8 cellular contexts compared by ENCODE assay signal in the genomic region with DNA sequence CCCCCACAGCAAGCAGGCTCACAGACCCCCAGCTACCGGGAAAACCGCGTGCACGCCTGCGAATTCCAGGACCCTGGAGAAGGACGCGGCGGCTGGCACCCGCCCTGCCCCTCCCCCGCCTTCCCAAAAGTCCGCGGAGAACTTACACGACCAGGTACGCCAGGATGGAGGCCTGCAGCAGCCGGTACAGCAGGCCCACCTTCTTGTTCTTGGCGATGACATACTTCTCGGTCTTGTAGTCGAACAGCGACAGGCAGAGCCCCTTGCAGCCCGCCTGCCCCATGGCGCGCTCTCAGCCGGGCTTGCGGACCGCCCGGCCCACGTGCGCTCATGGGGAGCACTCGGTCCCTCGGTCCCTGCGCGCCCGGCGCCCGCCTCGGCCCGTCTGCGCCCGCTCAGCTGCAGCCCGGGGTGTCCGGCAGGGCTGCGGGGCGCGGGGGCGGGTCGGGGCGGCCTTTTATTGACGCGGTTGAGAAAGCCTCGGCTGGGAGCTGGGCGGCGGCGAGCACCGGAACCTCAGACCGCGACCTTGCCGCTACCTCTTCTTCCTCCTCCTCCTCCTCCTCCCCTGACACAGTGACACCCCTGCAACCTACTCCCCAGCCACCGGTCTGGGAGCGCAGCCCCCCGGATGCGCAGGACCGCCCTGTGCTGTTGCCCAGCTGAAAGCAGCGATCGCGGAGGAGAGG. TPM values are rescaled to one million over a fixed set of nuclear protein-coding genes. Genes with fewer than 3 reads are reported as not detected.
A peak's percentile ranks its signal among the peaks of the same experiment; 100 is the strongest.
DNase-seq lines count a peak whose midpoint lies in the region.

A gene with protein sequence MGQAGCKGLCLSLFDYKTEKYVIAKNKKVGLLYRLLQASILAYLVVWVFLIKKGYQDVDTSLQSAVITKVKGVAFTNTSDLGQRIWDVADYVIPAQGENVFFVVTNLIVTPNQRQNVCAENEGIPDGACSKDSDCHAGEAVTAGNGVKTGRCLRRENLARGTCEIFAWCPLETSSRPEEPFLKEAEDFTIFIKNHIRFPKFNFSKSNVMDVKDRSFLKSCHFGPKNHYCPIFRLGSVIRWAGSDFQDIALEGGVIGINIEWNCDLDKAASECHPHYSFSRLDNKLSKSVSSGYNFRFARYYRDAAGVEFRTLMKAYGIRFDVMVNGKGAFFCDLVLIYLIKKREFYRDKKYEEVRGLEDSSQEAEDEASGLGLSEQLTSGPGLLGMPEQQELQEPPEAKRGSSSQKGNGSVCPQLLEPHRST (minus strand): TSS at position 433 of the 689 bp plus-strand sequence. CDS start 150 bp downstream, at position 283.

- H3K4me3 ChIP-seq in iPS-20b (ENCODE audit: low read length), result peak within 1 kb of the TSS; percentile 69

- H3K27ac ChIP-seq in angular gyrus (ENCODE audit: low read depth, low read length), result peak within 1 kb of the TSS; percentile 35
- no peak within 1 kb of the TSS for H3K27ac ChIP-seq in iPS-20b (ENCODE audit: low read length)

- H3K36me3 ChIP-seq in iPS-20b (ENCODE audit: insufficient read depth, low read depth, low read length), result no peaks in the 10 kb centered on the region

- peaks cover 6% of the 10 kb centered on the region; the same call in 1 of the 2 replicates for H3K4me1 ChIP-seq in iPS-20b (ENCODE audit: insufficient read depth, low read length)

- peak; percentile 50 for DNase-seq in NCI-H146 (lab: John Stamatoyannopoulos, UW)
- DNase-seq in NCI-H146 treated with DMSO at 0.1 percent for 48 hours (lab: John Stamatoyannopoulos, UW; ENCODE audit: unreplicated experiment), result no peak
- peak; percentile 43 for DNase-seq in RPMI8226
- peak; percentile 27 for DNase-seq in stimulated activated CD4-positive, alpha-beta T cell treated with anti-CD3 and anti-CD28 coated beads, Interleukin-1b, Interleukin-23, amount 100 ng/mL, for 48 hours
- DNase-seq in HT-29 (ENCODE audit: low spot score), result no peak
- no peak for DNase-seq in medulla oblongata (ENCODE audit: extremely low spot score)

- no peaks in the 10 kb centered on the region for H3K9me3 ChIP-seq in iPS-20b (ENCODE audit: insufficient read depth, low read depth, low read length)

- H3K27me3 ChIP-seq in iPS-20b (ENCODE audit: insufficient read depth, low read length), result peaks cover 50% of the 10 kb centered on the region

- peak within 1 kb of the TSS; percentile 41; the same call in 1 of the 2 replicates for H3K9ac ChIP-seq in iPS-20b (ENCODE audit: low read depth, low read length)

RNA-seq across cellular contexts. Expression of the gene that starts here (rescaled TPM):
- 0.23 TPM in 1 of 2 replicates, not detected in the other for total RNA-seq in HT-29 (2014; rRNA removed; shearing (Covaris generic))

Comparison
In these comparisons a context has a peak if more than half of its experiments do, and no peak if none do; other contexts are left out.
1. DNase-seq: peak in NCI-H146 (single experiment), RPMI8226 (single experiment) and stimulated activated CD4-positive, alpha-beta T cell treated with anti-CD3 and anti-CD28 coated beads, Interleukin-1b, Interleukin-23, amount 100 ng/mL, for 48 hours (single experiment); none in NCI-H146 treated with DMSO at 0.1 percent for 48 hours (single experiment), HT-29 (single experiment) and medulla oblongata (single experiment).